In the genomic region with DNA sequence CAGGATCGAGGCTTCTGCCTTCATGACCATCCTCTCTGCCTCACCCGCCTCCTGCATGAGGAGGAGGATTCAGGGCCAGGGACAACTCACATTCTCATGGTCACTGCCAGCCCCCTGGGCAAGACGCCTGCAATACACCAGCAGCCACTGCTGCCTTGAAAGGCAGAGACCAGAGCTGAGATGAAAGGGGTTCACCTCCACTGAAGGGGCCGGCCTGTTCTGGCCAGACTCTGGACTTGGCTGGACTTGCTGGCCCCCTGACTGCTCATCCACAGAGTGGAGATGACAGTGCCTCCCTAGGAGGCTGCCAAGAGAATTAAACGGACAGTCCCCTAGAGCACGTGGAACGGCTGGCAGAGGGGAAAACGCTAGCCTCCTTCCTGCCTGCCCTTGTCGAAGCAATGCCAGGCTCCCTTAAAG, we compare ENCODE assay signal across 13 cellular contexts. TPM values are rescaled to one million over a fixed set of nuclear protein-coding genes. Genes with fewer than 3 reads are reported as not detected.
DNase-seq lines count a peak whose midpoint lies in the region; ATAC-seq and TF ChIP-seq lines count a peak whose summit lies in the region.
"Had no signal": no experiment of that assay in that cellular context is flagged by ENCODE, and none has a peak within 500 bp of the region (broad histone marks: within the 10 kb centered on the region; RNA-seq: fewer than 3 reads in every experiment).

No MANE protein-coding gene starts in this region.

- TF ChIP-seq POLR2A in body of pancreas (IDR thresholded peaks at IDR 0.05) = no peak

- TF ChIP-seq CTCF in body of pancreas (IDR thresholded peaks at IDR 0.05) (no peak), right atrium auricular region (IDR thresholded peaks at IDR 0.05) (no peak), BE2C (IDR thresholded peaks at IDR 0.05; ENCODE audit: low read depth, low read length) (no peak)

- H3K4me3 ChIP-seq in body of pancreas (no peak overlapping the region), right atrium auricular region (no peak overlapping the region), BE2C (ENCODE audit: low read depth, low read length) (no peak overlapping the region)

- WGBS in body of pancreas, 2 donors = 60 to 75% methylated on average over 6 to 9 of the region's 9 CpGs

- H3K4me1 ChIP-seq in body of pancreas (peaks cover 43% of the 10 kb centered on the region), right atrium auricular region (peaks cover 0 to 67% of the 10 kb centered on the region in 2 donors), BE2C (peaks cover 24% of the 10 kb centered on the region)

- peak; percentile 8 for ATAC-seq in body of pancreas
- ATAC-seq in HG03025 (IDR thresholded peaks at IDR 0.05; ENCODE audit: low FRiP score, unreplicated experiment) = no peak
- ATAC-seq: stimulated activated naive CD8-positive, alpha-beta T cell treated with anti-CD3 and anti-CD28 coated beads, Interleukin-15, amount 100 ng/mL, for 72 hours had no signal

- H3K9me3 ChIP-seq in body of pancreas (no peaks in the 10 kb centered on the region), right atrium auricular region (no peaks in the 10 kb centered on the region), BE2C (no peaks in the 10 kb centered on the region)

- peak overlapping the region in 1 of 4 donors; percentile 69 for H3K27ac ChIP-seq in body of pancreas
- H3K27ac ChIP-seq in right atrium auricular region = peak overlapping the region; percentile 72

- peak; percentile 61 for DNase-seq in Ammon's horn (ENCODE audit: low spot score)
- DNase-seq in body of pancreas = no peak
- DNase-seq in right atrium auricular region (ENCODE audit: low spot score) = peak; percentile 75
- DNase-seq in retina = peak; percentile 42
- DNase-seq in foreskin melanocyte = no peak
- no peak for DNase-seq in T1000 (lab: John Stamatoyannopoulos, UW)
- DNase-seq in BE2C = no peak
- DNase-seq: activated CD4-positive, alpha-beta memory T cell treated with anti-CD3 and anti-CD28 coated beads, Interleukin-2, amount 10 ng/mL, durations not matched to agents 7 days and 5 days; activated naive CD8-positive, alpha-beta T cell treated with anti-CD3 and anti-CD28 coated beads for 36 hours; GDM1; stimulated activated CD4-positive, alpha-beta T cell treated with anti-CD3 and anti-CD28 coated beads, Interleukin-2, amount 100 ng/mL, for 24 hours; stimulated activated naive CD8-positive, alpha-beta T cell treated with anti-CD3 and anti-CD28 coated beads, Interleukin-15, amount 100 ng/mL, for 72 hours had no signal

- intact Hi-C loops in body of pancreas (cut with DNase I) = no loop called here

- H3K36me3 ChIP-seq in body of pancreas (replicated peaks in 1 of 2; ENCODE audit: insufficient read depth in 1 of 2, low read depth in 2 of 2) = no peaks in the 10 kb centered on the region
- H3K36me3 ChIP-seq in right atrium auricular region = no peaks in the 10 kb centered on the region
- H3K36me3 ChIP-seq in BE2C = no peaks in the 10 kb centered on the region

- H3K27me3 ChIP-seq in body of pancreas (no peaks in the 10 kb centered on the region), right atrium auricular region (no peaks in the 10 kb centered on the region), BE2C (no peaks in the 10 kb centered on the region)

RNA-seq across cellular contexts. Expression of a gene that starts 35.2 kb away (rescaled TPM):
- total RNA-seq in body of pancreas (10 to 100 TPM; 14.8 to 20.2 TPM), right atrium auricular region (10 to 100 TPM; 36.3 to 46.4 TPM)
- polyA plus RNA-seq in BE2C (2012; ENCODE audit: insufficient read depth, insufficient read length, low read depth) = 2.9 TPM

Comparison
In these comparisons a context has a peak if more than half of its experiments do, and no peak if none do; other contexts are left out.
1. DNase-seq: peak in Ammon's horn (single experiment), right atrium auricular region (single experiment) and retina (single experiment); none in body of pancreas (0 of 4), foreskin melanocyte (single experiment), T1000 (single experiment) and BE2C (single experiment).